ENCODE assay signal across 18 cellular contexts in the genomic region with DNA sequence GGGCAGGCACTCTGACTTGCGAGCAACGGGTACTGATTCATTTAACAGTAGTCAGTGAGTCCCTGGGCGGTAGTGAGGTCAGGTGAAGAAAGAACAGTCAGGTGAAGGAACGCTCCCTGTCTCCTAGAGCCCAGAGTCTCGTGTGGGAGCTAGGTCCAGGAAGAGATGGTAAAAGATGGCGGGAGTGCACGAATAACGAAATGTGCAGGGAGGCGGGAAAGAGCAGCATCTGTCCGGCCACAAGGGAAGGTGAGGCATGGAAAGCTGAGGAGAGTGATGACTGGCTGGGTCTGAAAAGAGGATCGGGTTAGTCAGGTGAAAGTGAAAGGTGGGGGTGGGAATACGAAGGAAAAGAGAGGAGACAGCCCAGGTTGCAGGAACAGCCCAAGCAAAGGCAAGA.
DNase-seq lines count a peak whose midpoint lies in the region; FAIRE-seq and TF ChIP-seq lines count a peak whose summit lies in the region.
"Had no signal": no experiment of that assay in that cellular context is flagged by ENCODE, and none has a peak within 500 bp of the region (broad histone marks: within the 10 kb centered on the region; RNA-seq: fewer than 3 reads in every experiment).

No MANE protein-coding gene starts in this region.

- H3K27ac Mint-ChIP-seq in H9: peak overlapping the region; percentile 4 to 29 (median 5); a peak in 3 of 7 replicates
- no peak overlapping the region for H3K27ac Mint-ChIP-seq in endothelial cell (ENCODE audit: unreplicated experiment)
- H3K27ac Mint-ChIP-seq in nephron progenitor cell: peak overlapping the region; percentile 17
- peak overlapping the region in 1 of 7 donors; percentile 70 for H3K27ac Mint-ChIP-seq in CD4-positive, alpha-beta memory T cell
- no peak overlapping the region for H3K27ac Mint-ChIP-seq in activated T-helper 2 cell treated with anti-CD3 and anti-CD28 coated beads, Interferon-gamma antibody, Interleukin-2, Interleukin-4, amounts not matched to agents 10 μg/mL and 5 μg/mL and 100 μg/mL, durations not matched to agents 14 hours and 24 hours and 36 hours
- H3K27ac Mint-ChIP-seq: CD8-positive, alpha-beta T cell; GM23338; HFFc6 had no signal

- H3K56ac ChIP-seq in H9 (ENCODE audit: insufficient read length, low read depth, low read length): no peak overlapping the region

- H3K4me3 ChIP-seq in CD4-positive, alpha-beta memory T cell (ENCODE audit: low read length in 2 of 2): no peak overlapping the region
- H3K4me3 ChIP-seq: GM23338 had no signal

- no peak overlapping the region for H3K23ac ChIP-seq in H9 (ENCODE audit: insufficient read length, low read depth, low read length)

- H3K9me3 ChIP-seq in H9 (ENCODE audit: control insufficient read depth, low read depth, low read length): no peaks in the 10 kb centered on the region
- H3K9me3 ChIP-seq in CD4-positive, alpha-beta memory T cell (ENCODE audit: control insufficient read depth in 1 of 2, low read length in 2 of 2): no peaks in the 10 kb centered on the region
- H3K9me3 ChIP-seq: Caco-2 had no signal

- intact Hi-C loops in CD4-positive, alpha-beta memory T cell (cut with micrococcal nuclease): no loop called here
- intact Hi-C loops in activated T-helper 2 cell treated with anti-CD3 and anti-CD28 coated beads, Interferon-gamma antibody, Interleukin-2, Interleukin-4, amounts not matched to agents 10 μg/mL and 5 μg/mL and 100 μg/mL, durations not matched to agents 14 hours and 24 hours and 36 hours (cut with micrococcal nuclease): no loop called here
- intact Hi-C loops in head of caudate nucleus (cut with DNase I): no loop called here

- TF ChIP-seq CTCF in H9 (conservative IDR thresholded peaks at IDR 0.05) (no peak), endothelial cell (IDR thresholded peaks at IDR 0.05; ENCODE audit: unreplicated experiment) (no peak), nephron progenitor cell (IDR thresholded peaks at IDR 0.05) (no peak)

- no peaks in the 10 kb centered on the region for H3K36me3 Mint-ChIP-seq in H9 (ENCODE audit: insufficient read depth in 1 of 3, low read depth in 3 of 3)
- peaks cover 31% of the 10 kb centered on the region for H3K36me3 Mint-ChIP-seq in endothelial cell (ENCODE audit: low read depth, unreplicated experiment)
- no peaks in the 10 kb centered on the region for H3K36me3 Mint-ChIP-seq in nephron progenitor cell (ENCODE audit: low read depth)
- H3K36me3 Mint-ChIP-seq in CD4-positive, alpha-beta memory T cell: peaks cover 31 to 47% of the 10 kb centered on the region in 2 donors
- peaks cover 10% of the 10 kb centered on the region for H3K36me3 Mint-ChIP-seq in activated T-helper 2 cell treated with anti-CD3 and anti-CD28 coated beads, Interferon-gamma antibody, Interleukin-2, Interleukin-4, amounts not matched to agents 10 μg/mL and 5 μg/mL and 100 μg/mL, durations not matched to agents 14 hours and 24 hours and 36 hours (ENCODE audit: low read depth)

- no peak overlapping the region for H3K4ac ChIP-seq in H9 (ENCODE audit: low read depth, low read length)

- H3K4me1 ChIP-seq in H9 (ENCODE audit: insufficient read depth, low read length): peaks cover 4% of the 10 kb centered on the region; the same call in 1 of the 2 replicates
- no peaks in the 10 kb centered on the region for H3K4me1 ChIP-seq in CD4-positive, alpha-beta memory T cell (ENCODE audit: insufficient read depth, low read length)

- H4K5ac ChIP-seq in H9 (ENCODE audit: insufficient read length, low read depth, low read length): no peak overlapping the region

- H3K18ac ChIP-seq in H9 (ENCODE audit: insufficient read length, low read depth, low read length): no peak overlapping the region

- H2BK20ac ChIP-seq in H9 (ENCODE audit: low read depth, low read length, poor library complexity, severe bottlenecking): no peak overlapping the region

- no peaks in the 10 kb centered on the region for H3K23me2 ChIP-seq in H9 (ENCODE audit: insufficient read length, low read depth, low read length, poor library complexity, severe bottlenecking)

- H3T11ph ChIP-seq in H9 (ENCODE audit: low read length): no peak overlapping the region

- H4K8ac ChIP-seq in H9 (replicated peaks; ENCODE audit: insufficient read length, low read depth, low read length): no peak overlapping the region

- no peak overlapping the region for H2BK12ac ChIP-seq in H9 (ENCODE audit: insufficient read length, low read depth, low read length)

- no peak overlapping the region for H2AFZ ChIP-seq in H9 (ENCODE audit: low read length)
- H2AFZ ChIP-seq: GM23338 had no signal

- no peak for DNase-seq in H54 (ENCODE audit: insufficient read length, low spot score)
- no peak for DNase-seq in H9
- DNase-seq in endothelial cell (ENCODE audit: low spot score): no peak
- no peak for DNase-seq in nephron progenitor cell
- DNase-seq in CD4-positive, alpha-beta memory T cell: no peak
- DNase-seq in activated T-helper 2 cell treated with anti-CD3 and anti-CD28 coated beads, Interferon-gamma antibody, Interleukin-2, Interleukin-4, amounts not matched to agents 10 μg/mL and 5 μg/mL and 100 μg/mL, durations not matched to agents 14 hours and 24 hours and 36 hours (ENCODE audit: low spot score): no peak
- DNase-seq in head of caudate nucleus: no peak
- DNase-seq: C1 segment of cervical spinal cord; Caco-2; CD8-positive, alpha-beta T cell; DMS153; DND-41; H7; HFFc6 had no signal

- no peaks in the 10 kb centered on the region for H3K79me1 ChIP-seq in H9 (ENCODE audit: insufficient read depth, low read depth, low read length, poor library complexity, severe bottlenecking)

- whole genome bisulfite sequencing in H9 (ENCODE audit: extremely low coverage, insufficient read length, low lambda C conversion rate): no CpG with 5 or more reads among the region's 12 CpGs

- no peaks in the 10 kb centered on the region for H3K27me3 ChIP-seq in H9 (ENCODE audit: insufficient read depth, low read length)
- no peaks in the 10 kb centered on the region for H3K27me3 ChIP-seq in CD4-positive, alpha-beta memory T cell (ENCODE audit: insufficient read depth, low read length)

- H3K9ac ChIP-seq in H9 (ENCODE audit: extremely low read depth, insufficient read length, low read length): no peak overlapping the region

- POLR2A ChIA-PET in CD4-positive, alpha-beta memory T cell (lab: Charles Lee; ENCODE audit: partially characterized antibody): no interaction called here

- H3K27ac ChIP-seq in H9 (ENCODE audit: insufficient read length, low read depth, low read length): no peak overlapping the region
- no peak overlapping the region for H3K27ac ChIP-seq in CD4-positive, alpha-beta memory T cell (ENCODE audit: low read depth, low read length)

- H2BK120ac ChIP-seq in H9 (ENCODE audit: low read depth, low read length, poor library complexity, severe bottlenecking): no peak overlapping the region

- H3K14ac ChIP-seq in H9 (ENCODE audit: insufficient read depth, low read length): no peak overlapping the region

- H4K20me1 ChIP-seq in H9 (ENCODE audit: control insufficient read depth, insufficient read depth, insufficient read length): no peaks in the 10 kb centered on the region

- H3K4me3 Mint-ChIP-seq in H9 (no peak overlapping the region), endothelial cell (ENCODE audit: unreplicated experiment) (peak overlapping the region; percentile 32), nephron progenitor cell (no peak overlapping the region)
- H3K4me3 Mint-ChIP-seq in CD4-positive, alpha-beta memory T cell: no peak overlapping the region
- H3K4me3 Mint-ChIP-seq in activated T-helper 2 cell treated with anti-CD3 and anti-CD28 coated beads, Interferon-gamma antibody, Interleukin-2, Interleukin-4, amounts not matched to agents 10 μg/mL and 5 μg/mL and 100 μg/mL, durations not matched to agents 14 hours and 24 hours and 36 hours (ENCODE audit: low read depth): no peak overlapping the region
- H3K4me3 Mint-ChIP-seq: CD8-positive, alpha-beta T cell; GM23338; HFFc6 had no signal

- no peak overlapping the region for H2BK5ac ChIP-seq in H9 (ENCODE audit: insufficient read length, low read length)

- H3K4me1 Mint-ChIP-seq in H9: peaks cover 12 to 14% of the 10 kb centered on the region in 2 experiments
- H3K4me1 Mint-ChIP-seq in endothelial cell (ENCODE audit: unreplicated experiment): peaks cover 1% of the 10 kb centered on the region
- H3K4me1 Mint-ChIP-seq in nephron progenitor cell: peaks cover 4% of the 10 kb centered on the region
- H3K4me1 Mint-ChIP-seq in CD4-positive, alpha-beta memory T cell: peaks cover 0 to 1% (median 0%) of the 10 kb centered on the region in 4 donors
- no peaks in the 10 kb centered on the region for H3K4me1 Mint-ChIP-seq in activated T-helper 2 cell treated with anti-CD3 and anti-CD28 coated beads, Interferon-gamma antibody, Interleukin-2, Interleukin-4, amounts not matched to agents 10 μg/mL and 5 μg/mL and 100 μg/mL, durations not matched to agents 14 hours and 24 hours and 36 hours (ENCODE audit: low read depth)

- H3K27me3 Mint-ChIP-seq in H9 (ENCODE audit: low read depth) (no peaks in the 10 kb centered on the region), endothelial cell (ENCODE audit: unreplicated experiment) (no peaks in the 10 kb centered on the region), nephron progenitor cell (ENCODE audit: low read depth, poor library complexity) (peaks cover 3% of the 10 kb centered on the region)
- no peaks in the 10 kb centered on the region for H3K27me3 Mint-ChIP-seq in CD4-positive, alpha-beta memory T cell
- H3K27me3 Mint-ChIP-seq in activated T-helper 2 cell treated with anti-CD3 and anti-CD28 coated beads, Interferon-gamma antibody, Interleukin-2, Interleukin-4, amounts not matched to agents 10 μg/mL and 5 μg/mL and 100 μg/mL, durations not matched to agents 14 hours and 24 hours and 36 hours (ENCODE audit: low read depth): no peaks in the 10 kb centered on the region

- H3K9me3 Mint-ChIP-seq in H9 (no peaks in the 10 kb centered on the region), endothelial cell (ENCODE audit: unreplicated experiment) (no peaks in the 10 kb centered on the region), nephron progenitor cell (no peaks in the 10 kb centered on the region)
- H3K9me3 Mint-ChIP-seq in CD4-positive, alpha-beta memory T cell: no peaks in the 10 kb centered on the region
- no peaks in the 10 kb centered on the region for H3K9me3 Mint-ChIP-seq in activated T-helper 2 cell treated with anti-CD3 and anti-CD28 coated beads, Interferon-gamma antibody, Interleukin-2, Interleukin-4, amounts not matched to agents 10 μg/mL and 5 μg/mL and 100 μg/mL, durations not matched to agents 14 hours and 24 hours and 36 hours
- H3K9me3 Mint-ChIP-seq: CD8-positive, alpha-beta T cell; GM23338; HFFc6 had no signal

- FAIRE-seq in H54 (lab: Jason Lieb, UNC): peak; percentile 53
- FAIRE-seq: G401.6, GM12892, GM19239 had no signal

- no peak overlapping the region for H2AK5ac ChIP-seq in H9 (ENCODE audit: insufficient read length, low read length)

- TF ChIP-seq POLR2A in H54 (IDR thresholded peaks at IDR 0.05; ENCODE audit: low read depth, low read length): no peak

- 0 out of 2 replicates have a peak, but pooled peaks cover 1% of the 10 kb centered on the region for H3K79me2 ChIP-seq in H9 (ENCODE audit: insufficient read depth, low read length)

- CTCF ChIA-PET in CD4-positive, alpha-beta memory T cell (lab: Charles Lee; ENCODE audit: partially characterized antibody): no interaction called here

- no peak overlapping the region for H3K4me2 ChIP-seq in H9 (ENCODE audit: insufficient read depth, insufficient read length, low read length)
- H3K4me2 ChIP-seq: GM23338 had no signal

- no peak overlapping the region for H2BK15ac ChIP-seq in H9 (ENCODE audit: low read depth, low read length)

- no peak overlapping the region for H4K91ac ChIP-seq in H9 (ENCODE audit: insufficient read length, low read depth, low read length)

- H3K36me3 ChIP-seq in CD4-positive, alpha-beta memory T cell (ENCODE audit: insufficient read depth, low read length): peaks cover 18% of the 10 kb centered on the region

Comparison
In these comparisons a context has a peak if more than half of its experiments do, and no peak if none do; other contexts are left out.
1. H3K27ac Mint-ChIP-seq: peak in H9 (3 of 3) and nephron progenitor cell (single experiment); none in endothelial cell (single experiment) and activated T-helper 2 cell treated with anti-CD3 and anti-CD28 coated beads, Interferon-gamma antibody, Interleukin-2, Interleukin-4, amounts not matched to agents 10 μg/mL and 5 μg/mL and 100 μg/mL, durations not matched to agents 14 hours and 24 hours and 36 hours (single experiment).